Comparison of ENCODE assay signal across 9 cellular contexts in genomic region chr12:88298761-88299242, GRCh38.
DNase-seq lines count a peak whose midpoint lies in the region; ATAC-seq, FAIRE-seq and TF ChIP-seq lines count a peak whose summit lies in the region.
"Had no signal": no experiment of that assay in that cellular context is flagged by ENCODE, and none has a peak within 500 bp of the region (broad histone marks: within the 10 kb centered on the region; RNA-seq: fewer than 3 reads in every experiment).

No MANE protein-coding gene starts in this region.

- POLR2A ChIA-PET in A673 (lab: Charles Lee; ENCODE audit: low non-redundant PET) = no interaction called here
- POLR2A ChIA-PET in endothelial cell of umbilical vein (lab: Charles Lee) = no interaction called here

- BruUV-seq in A673 (replicated peaks; lab: Mats Ljungman, UMichigan) (no TSS peak), endothelial cell of umbilical vein (replicated peaks; lab: Mats Ljungman, UMichigan) (no TSS peak)

- H3K4me2 ChIP-seq in endothelial cell of umbilical vein (ENCODE audit: insufficient read depth, low read length) = peak overlapping the region; percentile 69

- DNase-seq in A673 (ENCODE audit: low spot score) = peak; percentile 66
- peak; percentile 69 for DNase-seq in LNCaP clone FGC (ENCODE audit: low read depth)
- peak; percentile 69 for DNase-seq in endothelial cell of umbilical vein (ENCODE audit: low read depth, low spot score)
- no peak for DNase-seq in C1 segment of cervical spinal cord (lab: John Stamatoyannopoulos, UW)
- no peak for DNase-seq in CD14-positive monocyte (ENCODE audit: low spot score)
- no peak for DNase-seq in activated CD4-positive, CD25-positive, alpha-beta regulatory T cell treated with anti-CD3 and anti-CD28 coated beads, Interleukin-2, amount 50 U/mL, for 72 hours

- no peaks in the 10 kb centered on the region for H3K4me1 Mint-ChIP-seq in CD14-positive monocyte

- peaks cover 0 to 10% (median 5%) of the 10 kb centered on the region in 7 donors for H3K9me3 Mint-ChIP-seq in CD14-positive monocyte

- H3K36me3 ChIP-seq in A673 (ENCODE audit: insufficient read depth, low read length, poor library complexity, severe bottlenecking) = no peaks in the 10 kb centered on the region
- H3K36me3 ChIP-seq in endothelial cell of umbilical vein (ENCODE audit: control insufficient read depth in 2 of 2, extremely low read depth in 1 of 2, insufficient read depth in 2 of 2, low read length in 2 of 2) = no peaks in the 10 kb centered on the region

- H3K9ac ChIP-seq in endothelial cell of umbilical vein (replicated peaks; ENCODE audit: extremely low read depth, insufficient read depth, low read length) = peak overlapping the region; percentile 3

- no peaks in the 10 kb centered on the region for H3K79me2 ChIP-seq in endothelial cell of umbilical vein (ENCODE audit: control insufficient read depth, insufficient read depth, low read length)

- no peaks in the 10 kb centered on the region for H3K36me3 Mint-ChIP-seq in CD14-positive monocyte

- H3K4me3 ChIP-seq in A673 (ENCODE audit: low read depth, low read length, poor library complexity, severe bottlenecking) (no peak overlapping the region), LNCaP clone FGC (ENCODE audit: low read depth, low read length) (no peak overlapping the region), endothelial cell of umbilical vein (replicated peaks in 1 of 3; ENCODE audit: insufficient read depth in 1 of 3, low read depth in 1 of 3, low read length in 3 of 3) (no peak overlapping the region)

- H3K4me1 ChIP-seq in A673 (ENCODE audit: insufficient read depth, low read length, poor library complexity, severe bottlenecking) (no peaks in the 10 kb centered on the region), endothelial cell of umbilical vein (ENCODE audit: control insufficient read depth, extremely low read depth, insufficient read depth, low read length) (peaks cover 27% of the 10 kb centered on the region)

- TF ChIP-seq CTCF in A673 (conservative IDR thresholded peaks at IDR 0.05; ENCODE audit: low read depth, low read length) = no peak
- TF ChIP-seq CTCF in LNCaP clone FGC (IDR thresholded peaks at IDR 0.05; ENCODE audit: control insufficient read depth, extremely low read depth, insufficient read depth) = no peak
- TF ChIP-seq CTCF in endothelial cell of umbilical vein (IDR thresholded peaks at IDR 0.05; ENCODE audit: extremely low read depth in 1 of 2, insufficient read depth in 1 of 2, low read depth in 1 of 2, low read length in 2 of 2) = no peak
- no peak for TF ChIP-seq CTCF in CD14-positive monocyte (IDR thresholded peaks at IDR 0.05)

- H3K27ac ChIP-seq in A673 (ENCODE audit: low read depth, low read length, poor library complexity, severe bottlenecking) (no peak overlapping the region), endothelial cell of umbilical vein (ENCODE audit: insufficient read depth, low read depth, low read length) (peak overlapping the region; percentile 88)

- no peaks in the 10 kb centered on the region for H3K27me3 ChIP-seq in A673 (replicated peaks; ENCODE audit: insufficient read depth, low read depth, low read length, poor library complexity)
- H3K27me3 ChIP-seq in endothelial cell of umbilical vein (ENCODE audit: control insufficient read depth in 2 of 2, insufficient read depth in 2 of 2, low read length in 2 of 2) = no peaks in the 10 kb centered on the region

- no peaks in the 10 kb centered on the region for H4K20me1 ChIP-seq in endothelial cell of umbilical vein (replicated peaks; ENCODE audit: control insufficient read depth, extremely low read depth, insufficient read depth, low read length)

- FAIRE-seq in endothelial cell of umbilical vein (lab: Jason Lieb, UNC) = no peak

- ATAC-seq in GM18858 (IDR thresholded peaks at IDR 0.05; ENCODE audit: unreplicated experiment) (peak; percentile 27), HG03565 (IDR thresholded peaks at IDR 0.05; ENCODE audit: unreplicated experiment) (no peak)

- TF ChIP-seq POLR2A in endothelial cell of umbilical vein (IDR thresholded peaks at IDR 0.05; ENCODE audit: low read depth, low read length) = no peak

- CTCF ChIA-PET in A673 (lab: Charles Lee) = no interaction called here
- CTCF ChIA-PET in endothelial cell of umbilical vein (lab: Charles Lee) = interaction anchor here (0.9 to 1.4 kb wide), 7 partner anchors 9 to 232 kb away, joined by 3 to 7 read pairs (median 3); no protein-coding TSS in a partner anchor

- intact Hi-C loops in A673 (cut with micrococcal nuclease; ENCODE audit: unreplicated experiment) (no loop called here), endothelial cell of umbilical vein (cut with micrococcal nuclease) (loop anchor here (1.0 to 5.0 kb wide), 7 partner anchors 10 to 598 kb away; partner anchors contain the start of genes CEP290 and TMTC3), CD14-positive monocyte (cut with micrococcal nuclease) (no loop called here)

- H3K9me3 ChIP-seq in A673 (ENCODE audit: low read depth, low read length, poor library complexity, severe bottlenecking) (no peaks in the 10 kb centered on the region), endothelial cell of umbilical vein (replicated peaks; ENCODE audit: control insufficient read depth, insufficient read depth, low read length) (no peaks in the 10 kb centered on the region)

- no peaks in the 10 kb centered on the region for H3K27me3 Mint-ChIP-seq in CD14-positive monocyte (ENCODE audit: low read depth in 3 of 3)
- H3K27me3 Mint-ChIP-seq: dendritic cell treated with granulocyte-macrophage colony-stimulating factor and Interleukin-4, amounts not matched to agents 40 ng/mL and 50 ng/mL, for 4 days had no signal

- H3K27ac Mint-ChIP-seq in CD14-positive monocyte = no peak overlapping the region
- H3K27ac Mint-ChIP-seq: dendritic cell treated with granulocyte-macrophage colony-stimulating factor and Interleukin-4, amounts not matched to agents 40 ng/mL and 50 ng/mL, for 4 days had no signal

- H3K4me3 Mint-ChIP-seq in CD14-positive monocyte = no peak overlapping the region
- H3K4me3 Mint-ChIP-seq: dendritic cell treated with granulocyte-macrophage colony-stimulating factor and Interleukin-4, amounts not matched to agents 40 ng/mL and 50 ng/mL, for 4 days had no signal

- H2AFZ ChIP-seq in endothelial cell of umbilical vein (ENCODE audit: low read depth, low read length) = no peak overlapping the region

- dilution Hi-C loops in endothelial cell of umbilical vein (cut with MboI; ENCODE audit: extremely low pct_ligation_motif_present, low sequenced_read_pairs) = no loop called here

- no peaks in the 10 kb centered on the region for H3K9me1 ChIP-seq in endothelial cell of umbilical vein (replicated peaks; ENCODE audit: control insufficient read depth, extremely low read depth, insufficient read depth, low read length)

TF ChIP-seq in endothelial cell of umbilical vein, 7 proteins besides CTCF, POLR2A, EP300 and RAD21:
- TF ChIP-seq FOS (IDR thresholded peaks at IDR 0.05; ENCODE audit: borderline replicate concordance, insufficient read depth, low read length) (peak; percentile 35), MAX (IDR thresholded peaks at IDR 0.05; ENCODE audit: insufficient read depth, insufficient read length) (no peak)

Comparison
In these comparisons a context has a peak if more than half of its experiments do, and no peak if none do; other contexts are left out.
1. DNase-seq: peak in A673 (single experiment), LNCaP clone FGC (single experiment) and endothelial cell of umbilical vein (single experiment); none in C1 segment of cervical spinal cord (0 of 14), CD14-positive monocyte (single experiment) and activated CD4-positive, CD25-positive, alpha-beta regulatory T cell treated with anti-CD3 and anti-CD28 coated beads, Interleukin-2, amount 50 U/mL, for 72 hours (single experiment).